1 cellular context compared by ENCODE assay signal in the genomic region with DNA sequence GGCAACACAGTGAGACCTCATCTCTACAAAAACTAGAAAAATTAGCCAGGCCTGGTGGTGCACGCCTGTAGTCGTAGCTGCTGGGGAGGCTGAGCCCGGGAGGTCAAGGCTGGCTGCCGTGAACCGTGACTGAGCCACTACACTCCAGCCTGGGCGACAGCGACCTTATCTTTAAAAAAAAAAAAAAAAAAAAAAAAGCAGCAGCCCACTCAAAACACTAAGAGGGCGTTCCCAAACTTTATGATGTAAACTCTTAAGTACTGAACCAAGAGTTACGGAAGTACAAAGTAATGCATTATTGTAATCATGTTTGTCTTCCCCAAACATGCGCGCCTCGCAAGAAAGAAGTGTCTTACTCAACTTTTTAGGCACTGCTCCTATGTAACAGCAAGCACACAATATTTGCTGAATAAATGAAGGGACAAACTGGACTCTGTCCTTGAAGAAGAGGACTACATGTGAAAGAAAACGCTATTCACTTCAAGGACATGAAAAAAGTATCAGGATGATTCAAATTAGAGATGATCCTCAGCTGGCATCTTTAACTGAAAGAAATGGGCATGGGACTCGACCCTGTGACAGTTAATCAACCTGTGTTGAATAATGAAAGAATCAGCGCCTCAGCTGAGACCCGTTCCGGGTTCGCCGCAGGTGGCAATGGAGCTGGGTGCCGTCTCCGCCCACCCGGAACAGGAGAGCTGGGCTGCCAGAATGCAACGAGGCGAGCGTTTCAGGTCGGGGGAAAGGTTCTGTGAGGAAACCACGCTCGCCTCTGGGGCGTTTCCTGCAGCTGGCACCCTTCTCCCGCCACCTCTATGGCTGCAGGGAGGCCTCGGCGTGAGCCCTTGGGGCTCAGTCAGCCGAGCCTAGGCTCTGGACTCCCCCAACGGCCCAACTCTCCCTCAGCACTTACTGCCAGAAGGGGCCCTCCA.
TF ChIP-seq lines count a peak whose summit lies in the region.

No MANE protein-coding gene starts in this region.

TF ChIP-seq in PFSK-1, 5 proteins besides CTCF, POLR2A, EP300 and RAD21:
- TF ChIP-seq SIN3A (IDR thresholded peaks at IDR 0.05; ENCODE audit: borderline replicate concordance, insufficient read depth, low read length) (peak; percentile 85; the same call in 1 of the 2 replicates), POLR2AphosphoS5 (IDR thresholded peaks at IDR 0.05; ENCODE audit: low read depth, low read length) (no peak), TAF1 (IDR thresholded peaks at IDR 0.05; ENCODE audit: borderline replicate concordance, insufficient read depth, low read length) (no peak), FOXP2 (optimal IDR thresholded peaks at IDR 0.05; ENCODE audit: borderline replicate concordance, extremely low read depth, extremely low read length, insufficient read depth) (no peak)
- TF ChIP-seq, protein P1, sequence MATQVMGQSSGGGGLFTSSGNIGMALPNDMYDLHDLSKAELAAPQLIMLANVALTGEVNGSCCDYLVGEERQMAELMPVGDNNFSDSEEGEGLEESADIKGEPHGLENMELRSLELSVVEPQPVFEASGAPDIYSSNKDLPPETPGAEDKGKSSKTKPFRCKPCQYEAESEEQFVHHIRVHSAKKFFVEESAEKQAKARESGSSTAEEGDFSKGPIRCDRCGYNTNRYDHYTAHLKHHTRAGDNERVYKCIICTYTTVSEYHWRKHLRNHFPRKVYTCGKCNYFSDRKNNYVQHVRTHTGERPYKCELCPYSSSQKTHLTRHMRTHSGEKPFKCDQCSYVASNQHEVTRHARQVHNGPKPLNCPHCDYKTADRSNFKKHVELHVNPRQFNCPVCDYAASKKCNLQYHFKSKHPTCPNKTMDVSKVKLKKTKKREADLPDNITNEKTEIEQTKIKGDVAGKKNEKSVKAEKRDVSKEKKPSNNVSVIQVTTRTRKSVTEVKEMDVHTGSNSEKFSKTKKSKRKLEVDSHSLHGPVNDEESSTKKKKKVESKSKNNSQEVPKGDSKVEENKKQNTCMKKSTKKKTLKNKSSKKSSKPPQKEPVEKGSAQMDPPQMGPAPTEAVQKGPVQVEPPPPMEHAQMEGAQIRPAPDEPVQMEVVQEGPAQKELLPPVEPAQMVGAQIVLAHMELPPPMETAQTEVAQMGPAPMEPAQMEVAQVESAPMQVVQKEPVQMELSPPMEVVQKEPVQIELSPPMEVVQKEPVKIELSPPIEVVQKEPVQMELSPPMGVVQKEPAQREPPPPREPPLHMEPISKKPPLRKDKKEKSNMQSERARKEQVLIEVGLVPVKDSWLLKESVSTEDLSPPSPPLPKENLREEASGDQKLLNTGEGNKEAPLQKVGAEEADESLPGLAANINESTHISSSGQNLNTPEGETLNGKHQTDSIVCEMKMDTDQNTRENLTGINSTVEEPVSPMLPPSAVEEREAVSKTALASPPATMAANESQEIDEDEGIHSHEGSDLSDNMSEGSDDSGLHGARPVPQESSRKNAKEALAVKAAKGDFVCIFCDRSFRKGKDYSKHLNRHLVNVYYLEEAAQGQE (IDR thresholded peaks at IDR 0.05; ENCODE audit: insufficient read depth in 1 of 2, low read depth in 2 of 2, low read length in 2 of 2): no peak; a peak in 1 of 4 replicates
TF ChIP-seq in PFSK-1: peak in this region for 1.
